Comparison of ENCODE assay signal across 11 cellular contexts in genomic region chr17:846901-847777, GRCh38.
DNase-seq lines count a peak whose midpoint lies in the region; ATAC-seq and TF ChIP-seq lines count a peak whose summit lies in the region.
"Had no signal": no experiment of that assay in that cellular context is flagged by ENCODE, and none has a peak within 500 bp of the region (broad histone marks: within the 10 kb centered on the region; RNA-seq: fewer than 3 reads in every experiment).

No MANE protein-coding gene starts in this region.

- no peaks in the 10 kb centered on the region for H4K20me1 ChIP-seq in PC-3 (ENCODE audit: low read length)

- peak overlapping the region; percentile 45; the same call in 1 of the 2 replicates for H2AFZ ChIP-seq in PC-3 (ENCODE audit: low read length)

- no peaks in the 10 kb centered on the region for H3K9me2 ChIP-seq in PC-3 (replicated peaks; ENCODE audit: low read length)

- peak overlapping the region; percentile 48 for H3K4me3 ChIP-seq in PC-3 (ENCODE audit: low read length)
- H3K4me3 ChIP-seq in left lung = peak overlapping the region; percentile 7 to 26
- H3K4me3 ChIP-seq: SJCRH30 had no signal

- H3K4me2 ChIP-seq in PC-3 (ENCODE audit: low read length) = peak overlapping the region; percentile 62

- no TSS peak for BruUV-seq in PC-3 (replicated peaks; lab: Mats Ljungman, UMichigan)

- CTCF ChIA-PET in PC-3 (lab: Charles Lee) = no interaction called here

- H3K36me3 ChIP-seq in PC-3 (ENCODE audit: low read depth, low read length) = no peaks in the 10 kb centered on the region
- no peaks in the 10 kb centered on the region for H3K36me3 ChIP-seq in left lung
- H3K36me3 ChIP-seq: SJCRH30 had no signal

- no peaks in the 10 kb centered on the region for H3K27me3 ChIP-seq in PC-3 (ENCODE audit: low read length)
- H3K27me3 ChIP-seq in left lung = peaks cover 0 to 38% of the 10 kb centered on the region in 2 donors
- H3K27me3 ChIP-seq: SJCRH30 had no signal

- H3K9me3 ChIP-seq in PC-3 (ENCODE audit: low read length) (no peaks in the 10 kb centered on the region), left lung (no peaks in the 10 kb centered on the region)
- H3K9me3 ChIP-seq: SJCRH30 had no signal

- ATAC-seq in PC-3 (peak; percentile 43; the same call in 1 of the 2 replicates), left lung (peak; percentile 75), HG03159 (IDR thresholded peaks at IDR 0.05; ENCODE audit: unreplicated experiment) (no peak)

- intact Hi-C loops in PC-3 (cut with micrococcal nuclease) = no loop called here
- intact Hi-C loops in left lung (cut with DNase I) = no loop called here

- peak; percentile 17 for DNase-seq in PC-3
- peak; percentile 26 for DNase-seq in dedifferentiated amniotic fluid mesenchymal stem cell (ENCODE audit: extremely low spot score)
- peak in 1 of 2 donors; percentile 65 for DNase-seq in left lung
- DNase-seq in stimulated activated CD8-positive, alpha-beta memory T cell treated with anti-CD3 and anti-CD28 coated beads, Interleukin-4, amount 100 ng/mL, for 48 hours = peak; percentile 24
- no peak for DNase-seq in DMS 273 treated with DMSO at 0.1 percent for 48 hours (lab: John Stamatoyannopoulos, UW)
- DNase-seq in HCEC 1CT = no peak
- DNase-seq in stimulated activated naive CD4-positive, alpha-beta T cell treated with Interleukin-2 at 50 U/mL for 16 hours (lab: John Stamatoyannopoulos, UW) = no peak
- DNase-seq: immature natural killer cell, NCI-H2227 treated with DMSO at 0.1 percent for 48 hours, SJCRH30 had no signal

- H3K4me1 ChIP-seq in PC-3 (ENCODE audit: insufficient read depth, low read length) = no peaks in the 10 kb centered on the region
- peaks cover 0 to 9% of the 10 kb centered on the region in 2 donors for H3K4me1 ChIP-seq in left lung

- TF ChIP-seq CTCF in PC-3 (conservative IDR thresholded peaks at IDR 0.05; ENCODE audit: low read depth, low read length) (no peak), left lung (IDR thresholded peaks at IDR 0.05) (no peak)

- H3K27ac ChIP-seq in PC-3 (ENCODE audit: low read length) (no peak overlapping the region), left lung (peak overlapping the region; percentile 69 to 70)
- H3K27ac ChIP-seq: SJCRH30 had no signal

- no peaks in the 10 kb centered on the region for H3F3A ChIP-seq in PC-3 (ENCODE audit: low read length, unreplicated experiment)

- no peaks in the 10 kb centered on the region for H3K79me2 ChIP-seq in PC-3 (ENCODE audit: low read length)

- no peak overlapping the region for H3K9ac ChIP-seq in PC-3 (ENCODE audit: low read length)

- POLR2A ChIA-PET in PC-3 (lab: Charles Lee; ENCODE audit: unreplicated experiment) = interaction anchor here (0.5 to 0.6 kb wide), 2 partner anchors 13 to 35 kb away, joined by 3 to 12 read pairs; no protein-coding TSS in a partner anchor

Comparison
In these comparisons a context has a peak if more than half of its experiments do, and no peak if none do; other contexts are left out.
1. DNase-seq: peak in PC-3 (single experiment), dedifferentiated amniotic fluid mesenchymal stem cell (single experiment) and stimulated activated CD8-positive, alpha-beta memory T cell treated with anti-CD3 and anti-CD28 coated beads, Interleukin-4, amount 100 ng/mL, for 48 hours (single experiment); none in DMS 273 treated with DMSO at 0.1 percent for 48 hours (single experiment), HCEC 1CT (single experiment) and stimulated activated naive CD4-positive, alpha-beta T cell treated with Interleukin-2 at 50 U/mL for 16 hours (single experiment).